1 cellular context compared by ENCODE assay signal in genomic region chr14:105465209-105466031, GRCh38.
TF ChIP-seq lines count a peak whose summit lies in the region.

No MANE protein-coding gene starts in this region.

TF ChIP-seq in IMR-90, 13 proteins besides CTCF, POLR2A, EP300 and RAD21:
- TF ChIP-seq FOS (IDR thresholded peaks at IDR 0.05; ENCODE audit: low read depth, low read length) (no peak), MAZ (IDR thresholded peaks at IDR 0.05; ENCODE audit: borderline replicate concordance, low read depth, low read length) (no peak), CHD1 (IDR thresholded peaks at IDR 0.05; ENCODE audit: low read depth, low read length) (no peak), MAFK (IDR thresholded peaks at IDR 0.05; ENCODE audit: low read depth, low read length) (no peak), SMC3 (IDR thresholded peaks at IDR 0.05; ENCODE audit: low read depth, low read length) (no peak), MXI1 (IDR thresholded peaks at IDR 0.05; ENCODE audit: borderline replicate concordance, low read depth, low read length) (no peak), RFX5 (IDR thresholded peaks at IDR 0.05; ENCODE audit: low read depth, low read length) (no peak), CEBPB (IDR thresholded peaks at IDR 0.05; ENCODE audit: low read depth, low read length) (no peak), RCOR1 (IDR thresholded peaks at IDR 0.05; ENCODE audit: insufficient replicate concordance, low read length) (no peak), NFE2L2 (IDR thresholded peaks at IDR 0.05; ENCODE audit: low read depth, low read length) (no peak), BHLHE40 (IDR thresholded peaks at IDR 0.05; ENCODE audit: low read depth, low read length) (no peak)
- TF ChIP-seq, protein P1, sequence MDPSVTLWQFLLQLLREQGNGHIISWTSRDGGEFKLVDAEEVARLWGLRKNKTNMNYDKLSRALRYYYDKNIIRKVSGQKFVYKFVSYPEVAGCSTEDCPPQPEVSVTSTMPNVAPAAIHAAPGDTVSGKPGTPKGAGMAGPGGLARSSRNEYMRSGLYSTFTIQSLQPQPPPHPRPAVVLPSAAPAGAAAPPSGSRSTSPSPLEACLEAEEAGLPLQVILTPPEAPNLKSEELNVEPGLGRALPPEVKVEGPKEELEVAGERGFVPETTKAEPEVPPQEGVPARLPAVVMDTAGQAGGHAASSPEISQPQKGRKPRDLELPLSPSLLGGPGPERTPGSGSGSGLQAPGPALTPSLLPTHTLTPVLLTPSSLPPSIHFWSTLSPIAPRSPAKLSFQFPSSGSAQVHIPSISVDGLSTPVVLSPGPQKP (IDR thresholded peaks at IDR 0.05; ENCODE audit: borderline replicate concordance, low read depth, low read length), result no peak
- TF ChIP-seq, protein P2, sequence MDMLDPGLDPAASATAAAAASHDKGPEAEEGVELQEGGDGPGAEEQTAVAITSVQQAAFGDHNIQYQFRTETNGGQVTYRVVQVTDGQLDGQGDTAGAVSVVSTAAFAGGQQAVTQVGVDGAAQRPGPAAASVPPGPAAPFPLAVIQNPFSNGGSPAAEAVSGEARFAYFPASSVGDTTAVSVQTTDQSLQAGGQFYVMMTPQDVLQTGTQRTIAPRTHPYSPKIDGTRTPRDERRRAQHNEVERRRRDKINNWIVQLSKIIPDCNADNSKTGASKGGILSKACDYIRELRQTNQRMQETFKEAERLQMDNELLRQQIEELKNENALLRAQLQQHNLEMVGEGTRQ (IDR thresholded peaks at IDR 0.05; ENCODE audit: low read depth, low read length), result no peak
